In the genomic region with DNA sequence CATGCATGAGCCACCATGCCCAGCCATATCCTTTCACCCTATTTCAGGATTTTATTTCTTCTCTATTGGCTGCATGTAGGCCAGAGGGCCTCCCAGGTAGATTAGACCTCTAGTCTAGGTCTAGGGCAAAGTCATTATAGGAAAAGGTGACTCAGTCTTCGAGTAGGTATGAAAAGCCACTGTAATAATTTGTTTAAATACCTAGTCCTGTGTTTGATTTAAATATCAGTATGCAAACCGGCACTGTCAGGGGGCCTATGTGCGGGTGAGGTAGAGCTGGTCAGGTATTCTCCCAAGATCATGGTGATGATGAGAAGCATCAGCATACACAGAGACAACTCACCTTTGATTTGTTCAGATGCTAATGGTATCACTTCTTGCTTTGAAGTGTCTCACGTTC, we compare ENCODE assay signal across 21 cellular contexts.
"Had no signal": no experiment of that assay in that cellular context is flagged by ENCODE, and none has a peak within 500 bp of the region (broad histone marks: within the 10 kb centered on the region; RNA-seq: fewer than 3 reads in every experiment).

No MANE protein-coding gene starts in this region.

- H3K4me3 ChIP-seq: esophagus muscularis mucosa, gastrocnemius medialis, heart right ventricle, left lung, lower lobe of right lung, psoas muscle, testis, tibial nerve had no signal

- H3K27me3 ChIP-seq: esophagus muscularis mucosa, gastrocnemius medialis, heart right ventricle, left lung, neutrophil, testis, tibial nerve had no signal

- H3K9me3 ChIP-seq: esophagus muscularis mucosa, gastrocnemius medialis, heart right ventricle, left lung, lower lobe of right lung, neutrophil, psoas muscle, testis, tibial nerve had no signal

- H3K27ac ChIP-seq: epithelial cell of prostate, esophagus muscularis mucosa, gastrocnemius medialis, heart right ventricle, left lung, lower lobe of right lung, neutrophil, psoas muscle, testis, tibial nerve had no signal

- ATAC-seq: effector memory CD8-positive, alpha-beta T cell; gastrocnemius medialis; heart right ventricle; left lung; lower lobe of right lung; naive thymus-derived CD4-positive, alpha-beta T cell; psoas muscle; sciatic nerve had no signal

- DNase-seq: cerebellar nuclear complex; effector memory CD8-positive, alpha-beta T cell; gastrocnemius medialis; heart right ventricle; islet precursor cell; left lung; lower lobe of right lung; mesenchymal stem cell; naive thymus-derived CD4-positive, alpha-beta T cell; psoas muscle; retina; stimulated activated CD4-positive, alpha-beta T cell treated with anti-CD3 and anti-CD28 coated beads, Interleukin-2, amount 100 ng/mL, for 24 hours; stimulated activated CD4-positive, alpha-beta T cell treated with anti-CD3 and anti-CD28 coated beads, Interleukin-4, amount 100 ng/mL, for 4 hours; stimulated activated naive CD4-positive, alpha-beta T cell treated with Interleukin-2 at 50 U/mL for 16 hours; testis had no signal

- H3K4me1 ChIP-seq: esophagus muscularis mucosa, left lung, lower lobe of right lung, psoas muscle, tibial nerve had no signal

- FAIRE-seq: colon had no signal

- H3K36me3 ChIP-seq: left lung, lower lobe of right lung, neutrophil, tibial nerve had no signal
